Comparison of ENCODE assay signal across 24 cellular contexts in genomic region chr21:31675332-31675731, GRCh38. TPM values are rescaled to one million over a fixed set of nuclear protein-coding genes. Genes with fewer than 3 reads are reported as not detected.
A peak's percentile ranks its signal among the peaks of the same experiment; 100 is the strongest.
DNase-seq lines count a peak whose midpoint lies in the region; ATAC-seq, FAIRE-seq and TF ChIP-seq lines count a peak whose summit lies in the region.
"Had no signal": no experiment of that assay in that cellular context is flagged by ENCODE, and none has a peak within 500 bp of the region (broad histone marks: within the 10 kb centered on the region; RNA-seq: fewer than 3 reads in every experiment).

No MANE protein-coding gene starts in this region.

- H3K4me3 ChIP-seq in GM23338 = no peak overlapping the region
- no peak overlapping the region for H3K4me3 ChIP-seq in Karpas-422 (ENCODE audit: low read length)
- no peak overlapping the region for H3K4me3 ChIP-seq in K562
- H3K4me3 ChIP-seq: A549; BLaER1 treated with 17β-estradiol and CSF1 and Interleukin-3, amounts not matched to agents 10 nM and 100 nM; HAP-1 had no signal

- no peaks in the 10 kb centered on the region for H3K36me3 ChIP-seq in GM23338 (ENCODE audit: insufficient read depth)
- H3K36me3 ChIP-seq in Karpas-422 (ENCODE audit: insufficient read depth, low read length) = peaks cover 34% of the 10 kb centered on the region
- H3K36me3 ChIP-seq in K562 (ENCODE audit: control insufficient read depth, insufficient read depth, low read length) = peaks cover 78% of the 10 kb centered on the region

- FAIRE-seq in K562 (lab: Jason Lieb, UNC) = no peak
- FAIRE-seq: A549, GM12891, GM18507, H54 had no signal

- no peak overlapping the region for H3K9ac ChIP-seq in Karpas-422 (ENCODE audit: low read length)
- no peak overlapping the region for H3K9ac ChIP-seq in K562 (ENCODE audit: insufficient read depth in 1 of 2, low read depth in 2 of 2, low read length in 2 of 2)
- H3K9ac ChIP-seq: BLaER1 treated with 17β-estradiol and CSF1 and Interleukin-3, amounts not matched to agents 10 nM and 100 nM had no signal

- no peak for TF ChIP-seq POLR2A in K562 (conservative IDR thresholded peaks at IDR 0.05)

- H3K4me3 Mint-ChIP-seq in GM23338 = no peak overlapping the region
- H3K4me3 Mint-ChIP-seq in T-helper 2 cell treated with Interferon-gamma antibody and Interleukin-4, amounts not matched to agents 5 μg/mL and 100 μg/mL, for 36 hours = no peak overlapping the region
- H3K4me3 Mint-ChIP-seq: CD14-positive monocyte; CD4-positive, alpha-beta T cell; CD8-positive, alpha-beta memory T cell; HFFc6 had no signal

- intact Hi-C loops in K562 (cut with micrococcal nuclease) = no loop called here

- CTCF ChIA-PET in K562 (lab: Yijun Ruan, JAX; ENCODE audit: low intra/inter-chr PET ratio) = no interaction called here

- TF ChIP-seq EP300 in K562 (IDR thresholded peaks at IDR 0.05; ENCODE audit: low read length) = no peak

- in situ Hi-C loops in K562 (cut with MboI) = no loop called here

- peaks cover 18% of the 10 kb centered on the region for H3K4me1 Mint-ChIP-seq in GM23338
- H3K4me1 Mint-ChIP-seq in T-helper 2 cell treated with Interferon-gamma antibody and Interleukin-4, amounts not matched to agents 5 μg/mL and 100 μg/mL, for 36 hours (ENCODE audit: low read depth) = no peaks in the 10 kb centered on the region
- H3K4me1 Mint-ChIP-seq: CD14-positive monocyte had no signal

- POLR2A ChIA-PET in K562 (lab: Yijun Ruan, JAX) = interaction anchor here (0.6 to 1.8 kb wide), 3 partner anchors 11 to 13 kb away, joined by 3 to 9 read pairs (median 4); no protein-coding TSS in a partner anchor

- no peaks in the 10 kb centered on the region for H3F3A ChIP-seq in GM23338 (replicated peaks; ENCODE audit: low read depth)

- BruUV-seq in K562 (replicated peaks; lab: Mats Ljungman, UMichigan) = no TSS peak

- H3K4me1 ChIP-seq in GM23338 (ENCODE audit: insufficient read depth) (peaks cover 7% of the 10 kb centered on the region), Karpas-422 (ENCODE audit: low read length) (peaks cover 35% of the 10 kb centered on the region), K562 (replicated peaks in 1 of 2; ENCODE audit: control insufficient read depth in 2 of 2, insufficient read depth in 2 of 2, low read length in 2 of 2) (peaks cover 0 to 5% of the 10 kb centered on the region in 2 experiments; a peak in 2 of 5 replicates)
- H3K4me1 ChIP-seq: A549, BE2C had no signal

- 57% methylated on average over 7 of the region's 7 CpGs for WGBS in K562 (ENCODE audit: insufficient coverage, low coverage, missing lambda C conversion rate)

- TF ChIP-seq RAD21 in K562 (CRISPR knock-in tag; conservative IDR thresholded peaks at IDR 0.05 in 1 of 2, IDR thresholded peaks at IDR 0.05 in 1 of 2) = no peak

- no peak for TF ChIP-seq CTCF in GM23338 (conservative IDR thresholded peaks at IDR 0.05; ENCODE audit: low read depth in 2 of 2)
- no peak for TF ChIP-seq CTCF in K562 (IDR thresholded peaks at IDR 0.05 in 2 of 3, conservative IDR thresholded peaks at IDR 0.05 in 1 of 3; ENCODE audit: insufficient read depth in 2 of 3, low read depth in 1 of 3, low read length in 3 of 3)

- peaks cover 6% of the 10 kb centered on the region; the same call in 2 of the 3 replicates for H3K36me3 Mint-ChIP-seq in GM23338 (ENCODE audit: low read depth)
- peaks cover 13% of the 10 kb centered on the region for H3K36me3 Mint-ChIP-seq in T-helper 2 cell treated with Interferon-gamma antibody and Interleukin-4, amounts not matched to agents 5 μg/mL and 100 μg/mL, for 36 hours (ENCODE audit: low read depth)

- no peak for ATAC-seq in GM23338
- ATAC-seq in K562 = peak; percentile 63
- ATAC-seq: A549 had no signal

- H3K27me3 ChIP-seq in GM23338 (ENCODE audit: insufficient read depth) (no peaks in the 10 kb centered on the region), Karpas-422 (ENCODE audit: low read length) (no peaks in the 10 kb centered on the region), K562 (ENCODE audit: control insufficient read depth in 2 of 2, insufficient read depth in 2 of 2, low read length in 2 of 2) (no peaks in the 10 kb centered on the region)
- H3K27me3 ChIP-seq: BE2C; BLaER1 treated with 17β-estradiol and CSF1 and Interleukin-3, amounts not matched to agents 10 nM and 100 nM had no signal

- DNase-seq in GM23338 (ENCODE audit: low spot score) = no peak
- no peak for DNase-seq in Karpas-422
- peak in 1 of 4 experiments; percentile 29 for DNase-seq in K562 (ENCODE audit: extremely low read depth in 1 of 4, low spot score in 3 of 4)
- no peak for DNase-seq in amniotic stem cell (lab: John Stamatoyannopoulos, UW)
- no peak for DNase-seq in activated T-cell treated with anti-CD3 and anti-CD28 coated beads, Interleukin-2, amount 50 U/mL, for 1 hour
- DNase-seq in T-helper 2 cell treated with Interferon-gamma antibody and Interleukin-4, amounts not matched to agents 5 μg/mL and 100 μg/mL, for 36 hours (ENCODE audit: low spot score) = no peak
- DNase-seq: 8988T; ACHN; AML-193; BE2C; CD4-positive, alpha-beta T cell; CD8-positive, alpha-beta memory T cell; DMS53; DMS79 treated with DMSO at 0.1 percent for 48 hours; GF-D8; GOT3; HFFc6 had no signal

- H4K20me1 ChIP-seq in GM23338 (replicated peaks; ENCODE audit: insufficient read depth) = peaks cover 5% of the 10 kb centered on the region; the same call in 1 of the 2 replicates
- no peaks in the 10 kb centered on the region for H4K20me1 ChIP-seq in Karpas-422 (ENCODE audit: insufficient read depth, low read depth, low read length)
- H4K20me1 ChIP-seq in K562 (replicated peaks; ENCODE audit: control insufficient read depth, insufficient read depth, low read length) = no peaks in the 10 kb centered on the region

- H3K27ac Mint-ChIP-seq in GM23338 = no peak overlapping the region
- no peak overlapping the region for H3K27ac Mint-ChIP-seq in T-helper 2 cell treated with Interferon-gamma antibody and Interleukin-4, amounts not matched to agents 5 μg/mL and 100 μg/mL, for 36 hours
- H3K27ac Mint-ChIP-seq: CD14-positive monocyte; CD4-positive, alpha-beta T cell; CD8-positive, alpha-beta memory T cell; HFFc6 had no signal

- H2AFZ ChIP-seq in GM23338 (no peak overlapping the region), Karpas-422 (ENCODE audit: low read length) (no peak overlapping the region), K562 (ENCODE audit: low read depth, low read length) (no peak overlapping the region)

- no peaks in the 10 kb centered on the region for H3K9me1 ChIP-seq in K562 (ENCODE audit: control insufficient read depth, insufficient read depth, low read length)

- H3K9me3 ChIP-seq in Karpas-422 (ENCODE audit: low read length) = no peaks in the 10 kb centered on the region
- no peaks in the 10 kb centered on the region for H3K9me3 ChIP-seq in K562 (replicated peaks; ENCODE audit: control insufficient read depth, insufficient read depth, low read depth, low read length)
- H3K9me3 ChIP-seq: A549; BE2C; BLaER1 treated with 17β-estradiol and CSF1 and Interleukin-3, amounts not matched to agents 10 nM and 100 nM; HAP-1 had no signal

- peaks cover 2% of the 10 kb centered on the region for H3K27me3 Mint-ChIP-seq in GM23338 (ENCODE audit: insufficient read depth, low read depth, poor library complexity)
- no peaks in the 10 kb centered on the region for H3K27me3 Mint-ChIP-seq in T-helper 2 cell treated with Interferon-gamma antibody and Interleukin-4, amounts not matched to agents 5 μg/mL and 100 μg/mL, for 36 hours (ENCODE audit: low read depth)
- H3K27me3 Mint-ChIP-seq: CD4-positive, alpha-beta T cell; CD8-positive, alpha-beta memory T cell had no signal

- H3K9me3 Mint-ChIP-seq in GM23338 = no peaks in the 10 kb centered on the region
- no peaks in the 10 kb centered on the region for H3K9me3 Mint-ChIP-seq in T-helper 2 cell treated with Interferon-gamma antibody and Interleukin-4, amounts not matched to agents 5 μg/mL and 100 μg/mL, for 36 hours
- H3K9me3 Mint-ChIP-seq: CD14-positive monocyte; CD4-positive, alpha-beta T cell; HFFc6 had no signal

- H3K27ac ChIP-seq in GM23338 (ENCODE audit: low read depth) (0 out of 2 replicates have a peak overlapping the region, but pooled peaks have one; percentile 35), Karpas-422 (ENCODE audit: low read length) (peak overlapping the region; percentile 64), K562 (ENCODE audit: extremely low read depth, low read depth, low read length) (no peak overlapping the region)
- H3K27ac ChIP-seq: A549; BLaER1 treated with 17β-estradiol and CSF1 and Interleukin-3, amounts not matched to agents 10 nM and 100 nM had no signal

- no peak overlapping the region for H3K4me2 ChIP-seq in GM23338
- H3K4me2 ChIP-seq in Karpas-422 (ENCODE audit: low read depth, low read length, poor library complexity, severe bottlenecking) = no peak overlapping the region
- no peak overlapping the region for H3K4me2 ChIP-seq in K562 (ENCODE audit: insufficient read depth, low read length)
- H3K4me2 ChIP-seq: A549 had no signal

- H3K9me2 ChIP-seq in GM23338 (ENCODE audit: insufficient read depth) = no peaks in the 10 kb centered on the region
- no peaks in the 10 kb centered on the region for H3K9me2 ChIP-seq in Karpas-422 (replicated peaks; ENCODE audit: insufficient read depth, low read length)

- H3K79me2 ChIP-seq in GM23338 (replicated peaks; ENCODE audit: insufficient read depth) = no peaks in the 10 kb centered on the region
- peaks cover 10% of the 10 kb centered on the region for H3K79me2 ChIP-seq in Karpas-422 (ENCODE audit: low read length)
- H3K79me2 ChIP-seq in K562 (ENCODE audit: control insufficient read depth, insufficient read depth, low read length) = no peaks in the 10 kb centered on the region

RNA-seq across cellular contexts. Expression of gene SOD1, which starts 15.8 kb away (rescaled TPM):
- total RNA-seq in GM23338 (2014; rRNA removed; shearing (Covaris generic)) = 123 and 126 TPM in 2 replicates
- polyA plus RNA-seq in GM23338 (2016; fragmentation: Nextera tagmentation; extraction: Ambion mirVana) (454 and 469 TPM in 2 replicates), K562 (2011; rRNA removed) (514 and 783 TPM in 2 replicates), K562 (2014; fragmentation: Illumina TruSeq; extraction: Trizol) (577 and 611 TPM in 2 replicates), K562 (2014; fragmentation: Nextera tagmentation; extraction: Ambion mirVana) (1,000 to 10,000 TPM; 1,386 to 1,409 TPM), K562 (2014; rRNA removed) (613 and 642 TPM in 2 replicates)
- 275 and 350 TPM in 2 replicates for total RNA-seq in Karpas-422 (2014; rRNA removed; shearing (Covaris generic); ENCODE audit: low replicate concordance)
- total RNA-seq in K562 (2011; cell fraction: chromatin; rRNA removed; ENCODE audit: low replicate concordance) = 34.1 and 47.2 TPM in 2 replicates
- total RNA-seq in K562 (2011; cell fraction: nucleolus; rRNA removed) = 65.2 and 66.5 TPM in 2 replicates
- total RNA-seq in K562 (2011; cell fraction: nucleoplasm; rRNA removed) = 81.2 and 82.4 TPM in 2 replicates
- total RNA-seq in K562 (2014; rRNA removed) (419 and 452 TPM in 2 replicates), K562 (2014; rRNA removed; fragmentation: Illumina TruSeq; extraction: Trizol) (633 and 657 TPM in 2 replicates), K562 (2015; rRNA removed; fragmentation: Illumina TruSeq; extraction: Trizol) (603 and 618 TPM in 2 replicates), K562 (2021) (502 and 508 TPM in 2 replicates)
- polyA plus RNA-seq in K562 (2011; cell fraction: cytosol; rRNA removed) = 344 and 485 TPM in 2 replicates
- 104 and 172 TPM in 2 replicates for polyA plus RNA-seq in K562 (2011; cell fraction: nucleus; rRNA removed)
- polyA plus RNA-seq in K562 (2012) = 288 and 652 TPM in 2 replicates
- 483 and 698 TPM in 2 replicates for polyA minus RNA-seq in K562 (2011; rRNA and poly(A)+ RNA removed)
- polyA minus RNA-seq in K562 (2011; cell fraction: cytosol; rRNA and poly(A)+ RNA removed) = 436 and 452 TPM in 2 replicates
- 37.4 and 67.0 TPM in 2 replicates for polyA minus RNA-seq in K562 (2011; cell fraction: nucleus; rRNA and poly(A)+ RNA removed)

RNA-seq across cellular contexts. Expression of gene SCAF4, which starts 56.6 kb away (rescaled TPM):
- total RNA-seq in GM23338 (2014; rRNA removed; shearing (Covaris generic)) = 29.7 and 35.2 TPM in 2 replicates
- 42.1 and 45.8 TPM in 2 replicates for polyA plus RNA-seq in GM23338 (2016; fragmentation: Nextera tagmentation; extraction: Ambion mirVana)
- total RNA-seq in Karpas-422 (2014; rRNA removed; shearing (Covaris generic); ENCODE audit: low replicate concordance) = 27.2 and 52.8 TPM in 2 replicates
- 94.8 and 259 TPM in 2 replicates for total RNA-seq in K562 (2011; cell fraction: chromatin; rRNA removed; ENCODE audit: low replicate concordance)
- total RNA-seq in K562 (2011; cell fraction: nucleolus; rRNA removed) = 49.9 and 60.1 TPM in 2 replicates
- total RNA-seq in K562 (2011; cell fraction: nucleoplasm; rRNA removed) = 124 and 178 TPM in 2 replicates
- 11.6 and 14.9 TPM in 2 replicates for total RNA-seq in K562 (2014; rRNA removed)
- 17.2 and 18.8 TPM in 2 replicates for total RNA-seq in K562 (2014; rRNA removed; fragmentation: Illumina TruSeq; extraction: Trizol)
- total RNA-seq in K562 (2015; rRNA removed; fragmentation: Illumina TruSeq; extraction: Trizol) = 14.4 and 16.0 TPM in 2 replicates
- 52.2 and 55.7 TPM in 2 replicates for total RNA-seq in K562 (2021)
- polyA plus RNA-seq in K562 (2011; rRNA removed) = 27.3 and 33.9 TPM in 2 replicates
- 13.0 and 21.8 TPM in 2 replicates for polyA plus RNA-seq in K562 (2011; cell fraction: cytosol; rRNA removed)
- polyA plus RNA-seq in K562 (2011; cell fraction: nucleus; rRNA removed) = 85.0 and 99.6 TPM in 2 replicates
- 28.1 and 29.3 TPM in 2 replicates for polyA plus RNA-seq in K562 (2012)
- polyA plus RNA-seq in K562 (2014; fragmentation: Illumina TruSeq; extraction: Trizol) = 44.2 and 48.2 TPM in 2 replicates
- polyA plus RNA-seq in K562 (2014; fragmentation: Nextera tagmentation; extraction: Ambion mirVana) = 1 to 10 TPM; 2.3 to 5.1 TPM
- polyA plus RNA-seq in K562 (2014; rRNA removed) = 28.3 and 30.3 TPM in 2 replicates
- polyA minus RNA-seq in K562 (2011; rRNA and poly(A)+ RNA removed) = 34.5 and 35.1 TPM in 2 replicates
- polyA minus RNA-seq in K562 (2011; cell fraction: cytosol; rRNA and poly(A)+ RNA removed) = 24.8 and 25.2 TPM in 2 replicates
- 71.0 and 80.2 TPM in 2 replicates for polyA minus RNA-seq in K562 (2011; cell fraction: nucleus; rRNA and poly(A)+ RNA removed)
